In genomic region chr7:76259124-76260086, GRCh38 we compare ENCODE assay signal across 10 cellular contexts. TPM values are rescaled to one million over a fixed set of nuclear protein-coding genes. Genes with fewer than 3 reads are reported as not detected.
DNase-seq lines count a peak whose midpoint lies in the region; ATAC-seq and TF ChIP-seq lines count a peak whose summit lies in the region.
"Had no signal": no experiment of that assay in that cellular context is flagged by ENCODE, and none has a peak within 500 bp of the region (broad histone marks: within the 10 kb centered on the region; RNA-seq: fewer than 3 reads in every experiment).

No MANE protein-coding gene starts in this region.

- no peaks in the 10 kb centered on the region for H3K9me3 Mint-ChIP-seq in chondrocyte (ENCODE audit: low read depth)
- H3K9me3 Mint-ChIP-seq: T-helper 1 cell treated with Interleukin-12 subunit alpha and Interleukin-12 subunit beta and Interleukin-4 antibody, amounts not matched to agents 30 μg/mL and 1 μg/mL, for 36 hours had no signal

- H3K56ac ChIP-seq in mesendoderm (ENCODE audit: low read length) = peak overlapping the region; percentile 86

- no peak overlapping the region for H4K8ac ChIP-seq in mesendoderm (ENCODE audit: low read depth, low read length)

- H3K4me3 ChIP-seq in cardiac muscle cell = peak overlapping the region; percentile 68
- H3K4me3 ChIP-seq in mesendoderm (ENCODE audit: low read length) = no peak overlapping the region
- peak overlapping the region in 3 of 4 donors; percentile 27 to 46 (median 41) for H3K4me3 ChIP-seq in upper lobe of left lung

- H3K18ac ChIP-seq in mesendoderm (ENCODE audit: low read length) = peak overlapping the region; percentile 35

- no peak overlapping the region for H2BK5ac ChIP-seq in mesendoderm (ENCODE audit: low read length)

- no CpG with 5 or more reads among the region's 49 CpGs for WGBS in mesendoderm (ENCODE audit: extremely low coverage, insufficient coverage, low lambda C conversion rate)
- 20 to 43% methylated on average over 18 to 40 of the region's 49 CpGs for WGBS in upper lobe of left lung, 2 donors

- H3K36me3 ChIP-seq in cardiac muscle cell (no peaks in the 10 kb centered on the region), mesendoderm (ENCODE audit: control insufficient read depth, insufficient read depth, low read length) (no peaks in the 10 kb centered on the region), upper lobe of left lung (no peaks in the 10 kb centered on the region)

- peak overlapping the region; percentile 59 for H3K9ac ChIP-seq in mesendoderm (ENCODE audit: low read length)

- TF ChIP-seq POLR2A in upper lobe of left lung (IDR thresholded peaks at IDR 0.05) = no peak

- ATAC-seq in Right ventricle myocardium superior (ENCODE audit: poor library complexity) (no peak), upper lobe of left lung (ENCODE audit: low FRiP score in 2 of 2) (peak in 1 of 2 donors; percentile 29), HG02610 (IDR thresholded peaks at IDR 0.05; ENCODE audit: unreplicated experiment) (no peak)

- H2BK120ac ChIP-seq in mesendoderm (ENCODE audit: low read depth, low read length) = no peak overlapping the region

- no peak overlapping the region for H4K5ac ChIP-seq in mesendoderm (ENCODE audit: low read length)

- TF ChIP-seq EP300 in upper lobe of left lung (IDR thresholded peaks at IDR 0.05) = no peak

- no peaks in the 10 kb centered on the region for H3K79me2 ChIP-seq in mesendoderm (ENCODE audit: control insufficient read depth, insufficient read depth, low read length)

- H3K27me3 ChIP-seq in cardiac muscle cell = no peaks in the 10 kb centered on the region
- no peaks in the 10 kb centered on the region for H3K27me3 ChIP-seq in mesendoderm (ENCODE audit: insufficient read depth, low read length, poor library complexity)
- H3K27me3 ChIP-seq in upper lobe of left lung = peaks cover 0 to 14% (median 4%) of the 10 kb centered on the region in 4 donors

- no peak overlapping the region for H3K23ac ChIP-seq in mesendoderm (ENCODE audit: low read length)

- no peaks in the 10 kb centered on the region for H3K36me3 Mint-ChIP-seq in chondrocyte (ENCODE audit: low read depth)

- H3K27ac Mint-ChIP-seq in chondrocyte (ENCODE audit: unreplicated experiment) = no peak overlapping the region
- H3K27ac Mint-ChIP-seq: T-helper 1 cell treated with Interleukin-12 subunit alpha and Interleukin-12 subunit beta and Interleukin-4 antibody, amounts not matched to agents 30 μg/mL and 1 μg/mL, for 36 hours had no signal

- no peak for TF ChIP-seq CTCF in cardiac muscle cell (IDR thresholded peaks at IDR 0.05; ENCODE audit: low read depth, low read length)
- no peak for TF ChIP-seq CTCF in chondrocyte (IDR thresholded peaks at IDR 0.05)
- no peak for TF ChIP-seq CTCF in upper lobe of left lung (IDR thresholded peaks at IDR 0.05)

- no peaks in the 10 kb centered on the region for H3K9me3 ChIP-seq in cardiac muscle cell (ENCODE audit: low read depth)
- H3K9me3 ChIP-seq in upper lobe of left lung = no peaks in the 10 kb centered on the region

- H3K27me3 Mint-ChIP-seq in chondrocyte (ENCODE audit: low read depth) = peaks cover 15% of the 10 kb centered on the region

- H2AK5ac ChIP-seq in mesendoderm (ENCODE audit: low read length) = no peak overlapping the region

- H2BK15ac ChIP-seq in mesendoderm (replicated peaks; ENCODE audit: low read depth) = no peak overlapping the region

- peak overlapping the region; percentile 36 for H3K4me3 Mint-ChIP-seq in chondrocyte (ENCODE audit: unreplicated experiment)

- H3K4me2 ChIP-seq in mesendoderm (ENCODE audit: low read length) = peak overlapping the region; percentile 27

- no peak overlapping the region for H3K4ac ChIP-seq in mesendoderm (ENCODE audit: low read depth, low read length)

- intact Hi-C loops in Right ventricle myocardium superior (cut with DNase I) = loop anchor here (10.0 kb wide), 1 partner anchor 75 kb away; no protein-coding TSS in a partner anchor

- H3K4me1 Mint-ChIP-seq in chondrocyte (ENCODE audit: low read depth) = no peaks in the 10 kb centered on the region

- peak in 1 of 2 donors; percentile 40 for DNase-seq in cardiac muscle cell (ENCODE audit: low read depth in 1 of 2, low spot score in 1 of 2)
- DNase-seq in Right ventricle myocardium superior = no peak
- no peak for DNase-seq in chondrocyte (ENCODE audit: low spot score)
- peak; percentile 43 for DNase-seq in mesendoderm
- peak in 1 of 2 donors; percentile 66 for DNase-seq in upper lobe of left lung
- DNase-seq in NCI-H446 treated with DMSO at 0.1 percent for 48 hours (lab: John Stamatoyannopoulos, UW) = no peak
- DNase-seq in SW 1271 (lab: John Stamatoyannopoulos, UW) = no peak
- DNase-seq: NCI-H510A had no signal

- H3K79me1 ChIP-seq in mesendoderm (ENCODE audit: low read length) = no peaks in the 10 kb centered on the region

- no peaks in the 10 kb centered on the region for H3K4me1 ChIP-seq in cardiac muscle cell (ENCODE audit: low read depth)
- H3K4me1 ChIP-seq in mesendoderm (ENCODE audit: control insufficient read depth, low read depth, low read length) = no peaks in the 10 kb centered on the region
- H3K4me1 ChIP-seq in upper lobe of left lung = peaks cover 6 to 12% (median 9%) of the 10 kb centered on the region in 4 donors

- H3K27ac ChIP-seq in cardiac muscle cell (no peak overlapping the region), mesendoderm (ENCODE audit: low read depth, low read length) (no peak overlapping the region), upper lobe of left lung (no peak overlapping the region)

RNA-seq across cellular contexts. Expression of gene HSPB1, which starts 43.1 kb away (rescaled TPM):
- total RNA-seq in cardiac muscle cell (1,267 and 1,807 TPM in 2 replicates), Right ventricle myocardium superior (2,459 TPM), chondrocyte (1,313 to 1,335 TPM (median 1,322 TPM) in 3 replicates), upper lobe of left lung (100 to 1,000 TPM; 164 to 703 (median 300) TPM)
- 2,642 and 3,793 TPM in 2 replicates for polyA plus RNA-seq in cardiac muscle cell
- 197 TPM for polyA plus RNA-seq in mesendoderm (2013, experiment 1 of 2)
- 201 TPM for polyA plus RNA-seq in mesendoderm (2013, experiment 2 of 2)

RNA-seq across cellular contexts. Expression of gene SRRM3, which starts 57.7 kb away (rescaled TPM):
- total RNA-seq in cardiac muscle cell (0.89 and 1.2 TPM in 2 replicates), Right ventricle myocardium superior (16.3 TPM), chondrocyte (1.4 to 2.6 TPM (median 1.7 TPM) in 3 replicates), upper lobe of left lung (1 to 10 TPM in 2 of 6 donors, under 1 TPM in 4; 0.30 to 1.5 (median 0.72) TPM)
- 1.3 and 2.7 TPM in 2 replicates for polyA plus RNA-seq in cardiac muscle cell
- polyA plus RNA-seq in mesendoderm (2013, experiment 1 of 2) = 2.2 TPM
- 2.2 TPM for polyA plus RNA-seq in mesendoderm (2013, experiment 2 of 2)
